13 cellular contexts compared by ENCODE assay signal in the genomic region with DNA sequence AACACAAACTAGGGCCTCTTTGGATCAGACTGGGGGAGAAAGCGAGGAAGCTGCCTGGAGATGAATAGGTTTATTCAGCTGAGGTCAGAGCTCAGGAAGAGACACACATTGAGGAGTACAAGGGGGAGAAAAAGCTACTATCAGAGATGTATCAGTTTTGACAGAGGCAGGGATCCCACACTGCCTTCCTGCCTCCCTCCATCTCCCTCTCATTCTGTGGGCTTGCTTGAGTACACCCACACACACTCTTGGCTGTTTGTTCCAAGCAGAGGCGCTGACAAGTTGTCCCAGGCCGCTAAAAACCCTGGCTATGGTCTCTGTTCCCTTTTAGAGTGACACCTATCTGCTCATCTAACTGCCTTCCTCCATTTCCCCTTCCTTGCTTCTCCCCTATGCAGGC. TPM values are rescaled to one million over a fixed set of nuclear protein-coding genes. Genes with fewer than 3 reads are reported as not detected.
A peak's percentile ranks its signal among the peaks of the same experiment; 100 is the strongest.
DNase-seq lines count a peak whose midpoint lies in the region; ATAC-seq and TF ChIP-seq lines count a peak whose summit lies in the region.
"Had no signal": no experiment of that assay in that cellular context is flagged by ENCODE, and none has a peak within 500 bp of the region (broad histone marks: within the 10 kb centered on the region; RNA-seq: fewer than 3 reads in every experiment).

No MANE protein-coding gene starts in this region.

- no peak for ATAC-seq in activated naive CD4-positive, alpha-beta T cell treated with anti-CD3 and anti-CD28 coated beads, Interleukin-2, amount 50 U/mL, for 72 hours
- ATAC-seq in GM18505 (IDR thresholded peaks at IDR 0.05; ENCODE audit: unreplicated experiment): no peak

- intact Hi-C loops in activated naive CD4-positive, alpha-beta T cell treated with anti-CD3 and anti-CD28 coated beads for 36 hours (cut with micrococcal nuclease): loop anchor here (10.0 kb wide), 2 partner anchors 627 to 1193 kb away; a partner anchor contains a TSS

- no peaks in the 10 kb centered on the region for H3K27me3 Mint-ChIP-seq in activated naive CD4-positive, alpha-beta T cell treated with anti-CD3 and anti-CD28 coated beads for 36 hours (ENCODE audit: low read depth)
- H3K27me3 Mint-ChIP-seq in mesothelial cell of epicardium (ENCODE audit: low read depth): no peaks in the 10 kb centered on the region

- H3K4me3 Mint-ChIP-seq in activated naive CD4-positive, alpha-beta T cell treated with anti-CD3 and anti-CD28 coated beads for 36 hours: peak overlapping the region; percentile 17
- peak overlapping the region; percentile 73 for H3K4me3 Mint-ChIP-seq in mesothelial cell of epicardium

- peaks cover 36% of the 10 kb centered on the region for H3K36me3 Mint-ChIP-seq in activated naive CD4-positive, alpha-beta T cell treated with anti-CD3 and anti-CD28 coated beads for 36 hours (ENCODE audit: low read depth)
- peaks cover 33 to 38% of the 10 kb centered on the region in 2 donors for H3K36me3 Mint-ChIP-seq in activated naive CD4-positive, alpha-beta T cell treated with anti-CD3 and anti-CD28 coated beads, Interleukin-2, amount 50 U/mL, for 72 hours
- peaks cover 17% of the 10 kb centered on the region for H3K36me3 Mint-ChIP-seq in mesothelial cell of epicardium

- TF ChIP-seq CTCF in mesothelial cell of epicardium (IDR thresholded peaks at IDR 0.05; ENCODE audit: unreplicated experiment) (no peak), tibial nerve (IDR thresholded peaks at IDR 0.05) (no peak)

- H3K4me3 ChIP-seq in tibial nerve: peak overlapping the region in 1 of 4 donors; percentile 83
- H3K4me3 ChIP-seq: BLaER1, PC-9 had no signal

- no peaks in the 10 kb centered on the region for H3K9me3 ChIP-seq in tibial nerve

- peak overlapping the region; percentile 79 to 98 (median 90) for H3K27ac ChIP-seq in tibial nerve
- H3K27ac ChIP-seq: BLaER1, PC-9 had no signal

- H3K4me1 ChIP-seq in tibial nerve: peaks cover 0 to 43% (median 9%) of the 10 kb centered on the region in 4 donors

- DNase-seq in activated naive CD4-positive, alpha-beta T cell treated with anti-CD3 and anti-CD28 coated beads for 36 hours: no peak
- DNase-seq in activated naive CD4-positive, alpha-beta T cell (lab: John Stamatoyannopoulos, UW): no peak
- no peak for DNase-seq in activated naive CD4-positive, alpha-beta T cell treated with anti-CD3 and anti-CD28 coated beads, Interleukin-2, amount 50 U/mL, for 72 hours (ENCODE audit: low spot score in 2 of 2)
- DNase-seq in mesothelial cell of epicardium (ENCODE audit: low spot score in 2 of 2, unreplicated experiment in 2 of 2): no peak
- DNase-seq in tibial nerve (ENCODE audit: low spot score in 2 of 2): no peak
- no peak for DNase-seq in D341Med (ENCODE audit: low spot score)
- no peak for DNase-seq in NCI-H510A treated with DMSO at 0.1 percent for 48 hours (lab: John Stamatoyannopoulos, UW)
- DNase-seq: IMR-90, islet precursor cell, NCI-H2081 treated with DMSO at 0.1 percent for 48 hours, PC-9 had no signal

- CTCF ChIA-PET in activated naive CD4-positive, alpha-beta T cell treated with anti-CD3 and anti-CD28 coated beads for 36 hours (lab: Charles Lee): interaction anchor here (0.6 kb wide), 1 partner anchor 15 kb away, joined by 3 read pairs; no protein-coding TSS in a partner anchor

- peaks cover 64% of the 10 kb centered on the region for H3K4me1 Mint-ChIP-seq in activated naive CD4-positive, alpha-beta T cell treated with anti-CD3 and anti-CD28 coated beads for 36 hours (ENCODE audit: low read depth)
- H3K4me1 Mint-ChIP-seq in mesothelial cell of epicardium: peaks cover 72% of the 10 kb centered on the region

- H3K36me3 ChIP-seq in tibial nerve: peaks cover 0 to 11% (median 0%) of the 10 kb centered on the region in 3 donors

- TF ChIP-seq EP300 in tibial nerve (IDR thresholded peaks at IDR 0.05): peak in 1 of 2 donors; percentile 56

- TF ChIP-seq POLR2A in tibial nerve (IDR thresholded peaks at IDR 0.05): no peak
- no peak for TF ChIP-seq POLR2A in GM18505 (IDR thresholded peaks at IDR 0.05; ENCODE audit: borderline replicate concordance, extremely low read depth, insufficient read depth, insufficient read length)

- H3K27ac Mint-ChIP-seq in activated naive CD4-positive, alpha-beta T cell treated with anti-CD3 and anti-CD28 coated beads for 36 hours: peak overlapping the region; percentile 93
- peak overlapping the region; percentile 44 to 96 for H3K27ac Mint-ChIP-seq in activated naive CD4-positive, alpha-beta T cell treated with anti-CD3 and anti-CD28 coated beads, Interleukin-2, amount 50 U/mL, for 72 hours
- H3K27ac Mint-ChIP-seq in mesothelial cell of epicardium: peak overlapping the region; percentile 75

- no peaks in the 10 kb centered on the region for H3K9me3 Mint-ChIP-seq in activated naive CD4-positive, alpha-beta T cell treated with anti-CD3 and anti-CD28 coated beads for 36 hours
- H3K9me3 Mint-ChIP-seq in activated naive CD4-positive, alpha-beta T cell treated with anti-CD3 and anti-CD28 coated beads, Interleukin-2, amount 50 U/mL, for 72 hours: no peaks in the 10 kb centered on the region
- H3K9me3 Mint-ChIP-seq in mesothelial cell of epicardium: peaks cover 15% of the 10 kb centered on the region

- 47 to 68% methylated on average over 3 of the region's 3 CpGs for WGBS in tibial nerve, 2 donors

- H3K27me3 ChIP-seq in tibial nerve: peaks cover 0 to 11% of the 10 kb centered on the region in 2 donors

RNA-seq across cellular contexts. Expression of a gene that starts 5.2 kb away (rescaled TPM):
- total RNA-seq in activated naive CD4-positive, alpha-beta T cell treated with anti-CD3 and anti-CD28 coated beads for 36 hours: 10 to 100 TPM; 72.2 to 74.4 TPM
- total RNA-seq in activated naive CD4-positive, alpha-beta T cell treated with anti-CD3 and anti-CD28 coated beads, Interleukin-2, amount 50 U/mL, for 72 hours: 10 to 100 TPM; 49.6 to 97.4 TPM
- total RNA-seq in mesothelial cell of epicardium (99.0 to 103 TPM (median 102 TPM) in 3 replicates), tibial nerve (100 to 1,000 TPM; 142 to 210 (median 180) TPM)

RNA-seq across cellular contexts. Expression of a gene that starts 6.6 kb away (rescaled TPM):
- 1 to 10 TPM; 7.5 to 9.2 TPM for total RNA-seq in activated naive CD4-positive, alpha-beta T cell treated with anti-CD3 and anti-CD28 coated beads for 36 hours
- total RNA-seq in activated naive CD4-positive, alpha-beta T cell treated with anti-CD3 and anti-CD28 coated beads, Interleukin-2, amount 50 U/mL, for 72 hours: 10 to 100 TPM; 25.1 to 26.0 TPM
- total RNA-seq in mesothelial cell of epicardium (26.2 to 31.5 TPM (median 29.0 TPM) in 3 replicates), tibial nerve (10 to 100 TPM; 26.4 to 37.6 (median 32.2) TPM)

RNA-seq across cellular contexts. Expression of a gene that starts 38.8 kb away (rescaled TPM):
- under 1 TPM in 1 of 2 experiments, not detected in 1; 0.05 TPM for total RNA-seq in activated naive CD4-positive, alpha-beta T cell treated with anti-CD3 and anti-CD28 coated beads for 36 hours
- total RNA-seq in activated naive CD4-positive, alpha-beta T cell treated with anti-CD3 and anti-CD28 coated beads, Interleukin-2, amount 50 U/mL, for 72 hours: under 1 TPM; 0.11 to 0.14 TPM
- total RNA-seq in mesothelial cell of epicardium: 27.2 to 29.0 TPM (median 28.5 TPM) in 3 replicates
- 10 to 100 TPM in 1 of 4 donors, 1 to 10 TPM in 3; 5.4 to 11.0 (median 8.0) TPM for total RNA-seq in tibial nerve

Comparison
In these comparisons a context has a peak if more than half of its experiments do, and no peak if none do; other contexts are left out.
1. RNA of a gene that starts 38.8 kb away (total RNA-seq): 27.2 to 29.0 TPM in mesothelial cell of epicardium and 5.4 to 11.0 TPM in tibial nerve; 0.11 to 0.14 TPM in activated naive CD4-positive, alpha-beta T cell treated with anti-CD3 and anti-CD28 coated beads, Interleukin-2, amount 50 U/mL, for 72 hours and 0.05 TPM in activated naive CD4-positive, alpha-beta T cell treated with anti-CD3 and anti-CD28 coated beads for 36 hours; every median in the first group is over 4 times any median in the second.
2. Peak in every context shown above with its lines, with median percentiles within 50 percentile points of each other: H3K27ac Mint-ChIP-seq.